ENCODE assay signal across 8 cellular contexts in genomic region chr3:32239638-32240550, GRCh38. TPM values are rescaled to one million over a fixed set of nuclear protein-coding genes. Genes with fewer than 3 reads are reported as not detected.
A peak's percentile ranks its signal among the peaks of the same experiment; 100 is the strongest.
DNase-seq lines count a peak whose midpoint lies in the region; ATAC-seq and TF ChIP-seq lines count a peak whose summit lies in the region.

No MANE protein-coding gene starts in this region.

- H3K27ac ChIP-seq in ACC112 (ENCODE audit: low read depth, low read length) (no peak overlapping the region), esophagus muscularis mucosa (replicated peaks in 1 of 4) (peak overlapping the region in 1 of 4 donors; percentile 53), sigmoid colon (no peak overlapping the region)

- peak; percentile 15 for DNase-seq in NCI-H2171 treated with DMSO at 0.1 percent for 48 hours (lab: John Stamatoyannopoulos, UW)
- peak; percentile 70 for DNase-seq in activated CD8-positive, alpha-beta memory T cell treated with anti-CD3 and anti-CD28 coated beads for 24 hours
- DNase-seq in esophagus muscularis mucosa (ENCODE audit: extremely low spot score) = peak; percentile 17
- DNase-seq in renal cortical epithelial cell (ENCODE audit: low read depth) = peak; percentile 38
- DNase-seq in sigmoid colon = no peak

- no peak overlapping the region for H2AFZ ChIP-seq in ACC112 (ENCODE audit: low read length, unreplicated experiment)

- H3K79me2 ChIP-seq in ACC112 (ENCODE audit: control insufficient read depth, insufficient read depth, low read length, unreplicated experiment) = peaks cover 11% of the 10 kb centered on the region

- WGBS in esophagus muscularis mucosa = 80% methylated on average over 11 of the region's 14 CpGs
- 43 to 58% methylated on average over 14 of the region's 14 CpGs for WGBS in sigmoid colon, 2 donors

- intact Hi-C loops in esophagus muscularis mucosa (cut with DNase I) (no loop called here), sigmoid colon (cut with DNase I) (no loop called here)

- H3K4me1 ChIP-seq in ACC112 (ENCODE audit: control insufficient read depth, insufficient read depth, low read length, unreplicated experiment) = peaks cover 7% of the 10 kb centered on the region
- H3K4me1 ChIP-seq in esophagus muscularis mucosa = peaks cover 11 to 22% (median 20%) of the 10 kb centered on the region in 4 donors
- peaks cover 0 to 18% (median 13%) of the 10 kb centered on the region in 4 donors for H3K4me1 ChIP-seq in sigmoid colon

- peak in 1 of 3 experiments; percentile 19 for TF ChIP-seq CTCF in esophagus muscularis mucosa (IDR thresholded peaks at IDR 0.05)
- TF ChIP-seq CTCF in sigmoid colon (IDR thresholded peaks at IDR 0.05) = peak in 1 of 4 experiments; percentile 11

- H3K36me3 ChIP-seq in ACC112 (ENCODE audit: insufficient read depth, low read length) = no peaks in the 10 kb centered on the region
- no peaks in the 10 kb centered on the region for H3K36me3 ChIP-seq in esophagus muscularis mucosa
- H3K36me3 ChIP-seq in sigmoid colon = no peaks in the 10 kb centered on the region

- ATAC-seq in GM18868 (IDR thresholded peaks at IDR 0.05; ENCODE audit: unreplicated experiment) (peak; percentile 72), GM18505 (IDR thresholded peaks at IDR 0.05; ENCODE audit: unreplicated experiment) (no peak)

- H3K9me3 ChIP-seq in esophagus muscularis mucosa = peaks cover 0 to 11% (median 2%) of the 10 kb centered on the region in 4 donors
- no peaks in the 10 kb centered on the region for H3K9me3 ChIP-seq in sigmoid colon

- H3K27me3 ChIP-seq in ACC112 (ENCODE audit: insufficient read depth, low read length) (peaks cover 9% of the 10 kb centered on the region; the same call in 1 of the 2 replicates), esophagus muscularis mucosa (peaks cover 0 to 31% (median 5%) of the 10 kb centered on the region in 4 donors), sigmoid colon (peaks cover 0 to 32% (median 10%) of the 10 kb centered on the region in 3 donors)

- no peak for TF ChIP-seq POLR2A in esophagus muscularis mucosa (IDR thresholded peaks at IDR 0.05; ENCODE audit: low read depth)
- no peak for TF ChIP-seq POLR2A in GM18505 (IDR thresholded peaks at IDR 0.05; ENCODE audit: borderline replicate concordance, extremely low read depth, insufficient read depth, insufficient read length)
- TF ChIP-seq POLR2A in sigmoid colon (IDR thresholded peaks at IDR 0.05) = no peak

- H3K4me3 ChIP-seq in ACC112 (ENCODE audit: low read depth, low read length) = peak overlapping the region; percentile 85
- peak overlapping the region; percentile 63 to 78 (median 66) for H3K4me3 ChIP-seq in esophagus muscularis mucosa
- H3K4me3 ChIP-seq in sigmoid colon = peak overlapping the region in 1 of 4 donors; percentile 59

- TF ChIP-seq EP300 in esophagus muscularis mucosa (IDR thresholded peaks at IDR 0.05) (no peak), sigmoid colon (IDR thresholded peaks at IDR 0.05) (no peak)

RNA-seq across cellular contexts. Expression of gene CMTM8, which starts 1.4 kb away (rescaled TPM):
- total RNA-seq in esophagus muscularis mucosa = 1 to 10 TPM; 1.7 to 4.2 (median 3.8) TPM
- total RNA-seq in renal cortical epithelial cell = 1.6 and 2.6 TPM in 2 replicates
- 1 to 10 TPM in 1 of 4 donors, under 1 TPM in 2, not detected in 1; 0.49 to 4.4 (median 0.81) TPM for total RNA-seq in sigmoid colon
- polyA plus RNA-seq in sigmoid colon = 1 to 10 TPM; 4.2 to 7.9 (median 4.4) TPM
